1 cellular context compared by ENCODE assay signal in the genomic region with DNA sequence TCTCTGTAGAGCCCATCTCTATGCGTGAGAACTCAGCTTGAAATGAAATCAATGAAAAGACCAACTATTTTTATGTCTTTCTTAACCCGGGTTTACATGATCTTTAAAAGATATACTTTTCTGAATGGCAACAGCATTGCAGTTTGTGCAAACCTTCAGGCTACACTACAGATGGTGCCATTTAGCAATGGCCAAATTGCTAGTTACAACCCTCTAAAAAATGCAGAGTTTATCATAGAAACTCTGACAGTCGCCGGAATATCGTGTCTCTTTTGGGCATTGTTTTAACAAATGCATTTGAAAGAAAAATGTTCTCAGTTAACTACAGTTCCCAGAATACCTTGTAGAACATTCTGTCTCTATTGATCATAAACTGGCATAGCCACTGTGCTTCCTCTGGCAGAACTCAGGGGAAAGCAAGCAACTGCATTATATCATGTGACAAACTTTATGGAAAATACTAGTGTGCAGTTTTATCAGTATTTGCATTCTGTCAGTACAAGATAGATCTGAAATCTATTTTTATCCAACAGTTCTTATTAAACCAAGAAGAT.
TF ChIP-seq lines count a peak whose summit lies in the region.

No MANE protein-coding gene starts in this region.

TF ChIP-seq in IMR-90, 13 proteins besides CTCF, POLR2A, EP300 and RAD21:
- TF ChIP-seq RCOR1 (IDR thresholded peaks at IDR 0.05; ENCODE audit: insufficient replicate concordance, low read length): no peak
- no peak for TF ChIP-seq SMC3 (IDR thresholded peaks at IDR 0.05; ENCODE audit: low read depth, low read length)
- no peak for TF ChIP-seq BHLHE40 (IDR thresholded peaks at IDR 0.05; ENCODE audit: low read depth, low read length)
- no peak for TF ChIP-seq CEBPB (IDR thresholded peaks at IDR 0.05; ENCODE audit: low read depth, low read length)
- TF ChIP-seq MXI1 (IDR thresholded peaks at IDR 0.05; ENCODE audit: borderline replicate concordance, low read depth, low read length): no peak
- no peak for TF ChIP-seq RFX5 (IDR thresholded peaks at IDR 0.05; ENCODE audit: low read depth, low read length)
